In the genomic region with DNA sequence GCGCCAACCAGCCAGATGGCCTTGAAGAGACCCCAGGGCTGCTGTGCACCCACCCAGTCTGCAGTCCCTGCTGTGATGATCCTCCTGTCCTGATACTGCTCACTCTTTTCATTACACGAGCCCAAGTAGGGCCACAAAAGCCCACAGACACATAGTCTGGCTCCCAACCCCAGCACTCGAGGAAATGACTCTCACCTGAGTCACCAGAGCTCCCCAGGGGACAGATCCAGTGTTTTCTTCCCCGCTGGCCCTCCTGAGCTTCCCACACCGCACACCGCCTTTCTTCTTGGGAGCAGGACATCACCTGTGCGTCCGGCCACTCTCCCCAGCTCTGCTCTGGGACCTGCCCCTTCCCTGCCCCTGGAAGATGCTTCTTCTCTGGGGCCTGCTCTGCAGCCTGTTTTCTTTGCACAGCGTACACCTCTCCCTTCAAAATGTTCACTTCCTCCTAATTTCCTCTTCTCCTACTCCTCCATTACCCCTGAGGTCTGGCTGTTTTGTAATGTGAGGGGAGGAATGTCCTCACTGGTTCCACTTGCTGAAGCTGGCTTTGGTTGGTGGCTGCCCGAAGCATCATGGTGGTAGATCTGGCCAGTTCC, we compare ENCODE assay signal across 11 cellular contexts. TPM values are rescaled to one million over a fixed set of nuclear protein-coding genes. Genes with fewer than 3 reads are reported as not detected.
DNase-seq lines count a peak whose midpoint lies in the region; ATAC-seq and TF ChIP-seq lines count a peak whose summit lies in the region.
"Had no signal": no experiment of that assay in that cellular context is flagged by ENCODE, and none has a peak within 500 bp of the region (broad histone marks: within the 10 kb centered on the region; RNA-seq: fewer than 3 reads in every experiment).

No MANE protein-coding gene starts in this region.

- no peaks in the 10 kb centered on the region for H3K27me3 ChIP-seq in BLaER1 treated with 17β-estradiol and CSF1 and Interleukin-3, amounts not matched to agents 10 nM and 100 nM
- no peaks in the 10 kb centered on the region for H3K27me3 ChIP-seq in kidney epithelial cell (ENCODE audit: control insufficient read depth, insufficient read depth, low read length)

- H3K4me3 Mint-ChIP-seq in WTC11, result no peak overlapping the region
- H3K4me3 Mint-ChIP-seq in stimulated activated naive B cell treated with anti-CD40 and anti-IgM and Interleukin-4, amounts not matched to agents 10 μg/mL and 1 μg/mL and 100 μg/mL, for 72 hours, result no peak overlapping the region

- 0 out of 2 replicates have a peak, but pooled peaks cover 5% of the 10 kb centered on the region for H3K4me1 Mint-ChIP-seq in WTC11
- peaks cover 8 to 11% of the 10 kb centered on the region in 2 donors for H3K4me1 Mint-ChIP-seq in stimulated activated naive B cell treated with anti-CD40 and anti-IgM and Interleukin-4, amounts not matched to agents 10 μg/mL and 1 μg/mL and 100 μg/mL, for 72 hours

- DNase-seq in HK-2 (ENCODE audit: unreplicated experiment) (peak; percentile 59), WTC11 (ENCODE audit: low spot score) (no peak), kidney epithelial cell (ENCODE audit: low read depth) (peak; percentile 41), iPS-NIHi7 (ENCODE audit: extremely low spot score) (no peak), NCI-H2227 treated with DMSO at 0.1 percent for 48 hours (lab: John Stamatoyannopoulos, UW) (no peak)
- no peak for DNase-seq in stimulated activated naive B cell treated with anti-CD40 and anti-IgM and Interleukin-4, amounts not matched to agents 10 μg/mL and 1 μg/mL and 100 μg/mL, for 72 hours
- DNase-seq: cerebellar nuclear complex had no signal

- H3K27me3 Mint-ChIP-seq in WTC11 (ENCODE audit: low read depth), result no peaks in the 10 kb centered on the region; the same call in 1 of the 2 replicates
- peaks cover 0 to 13% of the 10 kb centered on the region in 2 donors for H3K27me3 Mint-ChIP-seq in stimulated activated naive B cell treated with anti-CD40 and anti-IgM and Interleukin-4, amounts not matched to agents 10 μg/mL and 1 μg/mL and 100 μg/mL, for 72 hours

- no peak for ATAC-seq in WTC11
- no peak for ATAC-seq in stimulated activated naive B cell treated with anti-CD40 and anti-IgM and Interleukin-4, amounts not matched to agents 10 μg/mL and 1 μg/mL and 100 μg/mL, for 72 hours (replicated peaks)
- no peak for ATAC-seq in GM18861 (IDR thresholded peaks at IDR 0.05; ENCODE audit: unreplicated experiment)

- no peaks in the 10 kb centered on the region for H3K9me3 Mint-ChIP-seq in WTC11
- H3K9me3 Mint-ChIP-seq in stimulated activated naive B cell treated with anti-CD40 and anti-IgM and Interleukin-4, amounts not matched to agents 10 μg/mL and 1 μg/mL and 100 μg/mL, for 72 hours, result no peaks in the 10 kb centered on the region

- H3K4me3 ChIP-seq in BLaER1 treated with 17β-estradiol and CSF1 and Interleukin-3, amounts not matched to agents 10 nM and 100 nM, result no peak overlapping the region
- no peak overlapping the region for H3K4me3 ChIP-seq in kidney epithelial cell (ENCODE audit: low read depth, low read length)
- H3K4me3 ChIP-seq: SK-N-MC had no signal

- CTCF ChIA-PET in WTC11 (lab: Charles Lee), result interaction anchor here (1.2 to 2.2 kb wide), 9 partner anchors 13 to 159 kb away, joined by 3 to 8 read pairs (median 5); no protein-coding TSS in a partner anchor

- peak overlapping the region in 1 of 11 experiments; percentile 7; a peak in 2 of 22 replicates for H3K9ac ChIP-seq in BLaER1 treated with 17β-estradiol and CSF1 and Interleukin-3, amounts not matched to agents 10 nM and 100 nM
- H3K9ac ChIP-seq: parathyroid adenoma had no signal

- no peak overlapping the region for H3K27ac ChIP-seq in BLaER1 treated with 17β-estradiol and CSF1 and Interleukin-3, amounts not matched to agents 10 nM and 100 nM
- H3K27ac ChIP-seq: parathyroid adenoma, SK-N-MC had no signal

- TF ChIP-seq CTCF in WTC11 (IDR thresholded peaks at IDR 0.05), result no peak
- TF ChIP-seq CTCF in kidney epithelial cell (IDR thresholded peaks at IDR 0.05; ENCODE audit: insufficient read depth, low read length, poor library complexity, severe bottlenecking), result no peak

- no peaks in the 10 kb centered on the region for H4K20me1 ChIP-seq in BLaER1 treated with 17β-estradiol and CSF1 and Interleukin-3, amounts not matched to agents 10 nM and 100 nM

- H3K36me3 Mint-ChIP-seq in WTC11, result no peaks in the 10 kb centered on the region
- no peaks in the 10 kb centered on the region for H3K36me3 Mint-ChIP-seq in stimulated activated naive B cell treated with anti-CD40 and anti-IgM and Interleukin-4, amounts not matched to agents 10 μg/mL and 1 μg/mL and 100 μg/mL, for 72 hours

- H3K9me3 ChIP-seq in BLaER1 treated with 17β-estradiol and CSF1 and Interleukin-3, amounts not matched to agents 10 nM and 100 nM (replicated peaks in 1 of 11), result no peaks in the 10 kb centered on the region

- POLR2A ChIA-PET in WTC11 (lab: Charles Lee), result no interaction called here

- peaks cover 17 to 66% (median 63%) of the 10 kb centered on the region in 10 experiments for H3K4me1 ChIP-seq in BLaER1 treated with 17β-estradiol and CSF1 and Interleukin-3, amounts not matched to agents 10 nM and 100 nM

- H3K27ac Mint-ChIP-seq in WTC11, result peak overlapping the region; percentile 14; the same call in 1 of the 2 replicates
- H3K27ac Mint-ChIP-seq in stimulated activated naive B cell treated with anti-CD40 and anti-IgM and Interleukin-4, amounts not matched to agents 10 μg/mL and 1 μg/mL and 100 μg/mL, for 72 hours, result no peak overlapping the region

- H3K36me3 ChIP-seq in BLaER1 treated with 17β-estradiol and CSF1 and Interleukin-3, amounts not matched to agents 10 nM and 100 nM, result no peaks in the 10 kb centered on the region
- H3K36me3 ChIP-seq in kidney epithelial cell (ENCODE audit: control insufficient read depth, insufficient read depth, low read length), result no peaks in the 10 kb centered on the region

- peak overlapping the region; percentile 39 to 85 (median 63) for H3K4me2 ChIP-seq in BLaER1 treated with 17β-estradiol and CSF1 and Interleukin-3, amounts not matched to agents 10 nM and 100 nM

TF ChIP-seq in WTC11, 78 proteins besides CTCF, POLR2A, EP300 and RAD21 (continues in another document):
- TF ChIP-seq, protein P1, sequence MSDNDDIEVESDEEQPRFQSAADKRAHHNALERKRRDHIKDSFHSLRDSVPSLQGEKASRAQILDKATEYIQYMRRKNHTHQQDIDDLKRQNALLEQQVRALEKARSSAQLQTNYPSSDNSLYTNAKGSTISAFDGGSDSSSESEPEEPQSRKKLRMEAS (CRISPR knock-in tag; IDR thresholded peaks at IDR 0.05), result no peak
- TF ChIP-seq CBFB (CRISPR knock-in tag; IDR thresholded peaks at IDR 0.05; ENCODE audit: low read depth) (no peak), ZNF671 (CRISPR knock-in tag; IDR thresholded peaks at IDR 0.05) (no peak), NR3C1 (CRISPR knock-in tag; conservative IDR thresholded peaks at IDR 0.05; ENCODE audit: low read depth) (no peak), GTF2I (CRISPR knock-in tag; conservative IDR thresholded peaks at IDR 0.05) (no peak), TEAD1 (CRISPR knock-in tag; IDR thresholded peaks at IDR 0.05) (no peak)
- TF ChIP-seq, protein P2, sequence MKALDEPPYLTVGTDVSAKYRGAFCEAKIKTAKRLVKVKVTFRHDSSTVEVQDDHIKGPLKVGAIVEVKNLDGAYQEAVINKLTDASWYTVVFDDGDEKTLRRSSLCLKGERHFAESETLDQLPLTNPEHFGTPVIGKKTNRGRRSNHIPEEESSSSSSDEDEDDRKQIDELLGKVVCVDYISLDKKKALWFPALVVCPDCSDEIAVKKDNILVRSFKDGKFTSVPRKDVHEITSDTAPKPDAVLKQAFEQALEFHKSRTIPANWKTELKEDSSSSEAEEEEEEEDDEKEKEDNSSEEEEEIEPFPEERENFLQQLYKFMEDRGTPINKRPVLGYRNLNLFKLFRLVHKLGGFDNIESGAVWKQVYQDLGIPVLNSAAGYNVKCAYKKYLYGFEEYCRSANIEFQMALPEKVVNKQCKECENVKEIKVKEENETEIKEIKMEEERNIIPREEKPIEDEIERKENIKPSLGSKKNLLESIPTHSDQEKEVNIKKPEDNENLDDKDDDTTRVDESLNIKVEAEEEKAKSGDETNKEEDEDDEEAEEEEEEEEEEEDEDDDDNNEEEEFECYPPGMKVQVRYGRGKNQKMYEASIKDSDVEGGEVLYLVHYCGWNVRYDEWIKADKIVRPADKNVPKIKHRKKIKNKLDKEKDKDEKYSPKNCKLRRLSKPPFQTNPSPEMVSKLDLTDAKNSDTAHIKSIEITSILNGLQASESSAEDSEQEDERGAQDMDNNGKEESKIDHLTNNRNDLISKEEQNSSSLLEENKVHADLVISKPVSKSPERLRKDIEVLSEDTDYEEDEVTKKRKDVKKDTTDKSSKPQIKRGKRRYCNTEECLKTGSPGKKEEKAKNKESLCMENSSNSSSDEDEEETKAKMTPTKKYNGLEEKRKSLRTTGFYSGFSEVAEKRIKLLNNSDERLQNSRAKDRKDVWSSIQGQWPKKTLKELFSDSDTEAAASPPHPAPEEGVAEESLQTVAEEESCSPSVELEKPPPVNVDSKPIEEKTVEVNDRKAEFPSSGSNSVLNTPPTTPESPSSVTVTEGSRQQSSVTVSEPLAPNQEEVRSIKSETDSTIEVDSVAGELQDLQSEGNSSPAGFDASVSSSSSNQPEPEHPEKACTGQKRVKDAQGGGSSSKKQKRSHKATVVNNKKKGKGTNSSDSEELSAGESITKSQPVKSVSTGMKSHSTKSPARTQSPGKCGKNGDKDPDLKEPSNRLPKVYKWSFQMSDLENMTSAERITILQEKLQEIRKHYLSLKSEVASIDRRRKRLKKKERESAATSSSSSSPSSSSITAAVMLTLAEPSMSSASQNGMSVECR (CRISPR knock-in tag; IDR thresholded peaks at IDR 0.05; ENCODE audit: borderline replicate concordance), result no peak
- TF ChIP-seq, protein P3, sequence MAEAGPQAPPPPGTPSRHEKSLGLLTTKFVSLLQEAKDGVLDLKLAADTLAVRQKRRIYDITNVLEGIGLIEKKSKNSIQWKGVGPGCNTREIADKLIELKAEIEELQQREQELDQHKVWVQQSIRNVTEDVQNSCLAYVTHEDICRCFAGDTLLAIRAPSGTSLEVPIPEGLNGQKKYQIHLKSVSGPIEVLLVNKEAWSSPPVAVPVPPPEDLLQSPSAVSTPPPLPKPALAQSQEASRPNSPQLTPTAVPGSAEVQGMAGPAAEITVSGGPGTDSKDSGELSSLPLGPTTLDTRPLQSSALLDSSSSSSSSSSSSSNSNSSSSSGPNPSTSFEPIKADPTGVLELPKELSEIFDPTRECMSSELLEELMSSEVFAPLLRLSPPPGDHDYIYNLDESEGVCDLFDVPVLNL (CRISPR knock-in tag; IDR thresholded peaks at IDR 0.05; ENCODE audit: borderline replicate concordance, low read depth), result no peak

RNA-seq across cellular contexts. Expression of a gene that starts 2.0 kb away (rescaled TPM):
- total RNA-seq in WTC11 (2021), result 5.2 to 5.8 TPM (median 5.5 TPM) in 3 replicates
- total RNA-seq in kidney epithelial cell, result 0.07 and 0.33 TPM in 2 replicates

RNA-seq across cellular contexts. Expression of a gene that starts 23.5 kb away (rescaled TPM):
- total RNA-seq in WTC11 (2021), result 0.64 to 1.1 TPM (median 0.85 TPM) in 3 replicates
- total RNA-seq in kidney epithelial cell, result 0.08 and 0.55 TPM in 2 replicates

RNA-seq across cellular contexts. Expression of a gene that starts 42.6 kb away (rescaled TPM):
- total RNA-seq in WTC11 (2021), result 3.0 to 3.5 TPM (median 3.2 TPM) in 3 replicates
- 0.14 TPM in 1 of 2 replicates, not detected in the other for total RNA-seq in kidney epithelial cell

RNA-seq across cellular contexts. Expression of a gene that starts 45.7 kb away (rescaled TPM):
- total RNA-seq in WTC11 (2021), result 0.33 to 0.57 TPM (median 0.44 TPM) in 3 replicates
- total RNA-seq in kidney epithelial cell, result 11.5 and 12.9 TPM in 2 replicates

RNA-seq across cellular contexts. Expression of a gene that starts 56.1 kb away (rescaled TPM):
- total RNA-seq in WTC11 (2021) (not detected in 3 replicates), kidney epithelial cell (not detected in 2 replicates)

Comparison
In these comparisons a context has a peak if more than half of its experiments do, and no peak if none do; other contexts are left out.
1. DNase-seq: peak in HK-2 (single experiment) and kidney epithelial cell (single experiment); none in WTC11 (single experiment), iPS-NIHi7 (single experiment), stimulated activated naive B cell treated with anti-CD40 and anti-IgM and Interleukin-4, amounts not matched to agents 10 μg/mL and 1 μg/mL and 100 μg/mL, for 72 hours (single experiment) and NCI-H2227 treated with DMSO at 0.1 percent for 48 hours (single experiment).